10 cellular contexts compared by ENCODE assay signal in genomic region chr6:44224978-44225330, GRCh38. TPM values are rescaled to one million over a fixed set of nuclear protein-coding genes. Genes with fewer than 3 reads are reported as not detected.
A peak's percentile ranks its signal among the peaks of the same experiment; 100 is the strongest.
DNase-seq lines count a peak whose midpoint lies in the region; ATAC-seq, FAIRE-seq and TF ChIP-seq lines count a peak whose summit lies in the region.
"Had no signal": no experiment of that assay in that cellular context is flagged by ENCODE, and none has a peak within 500 bp of the region (broad histone marks: within the 10 kb centered on the region; RNA-seq: fewer than 3 reads in every experiment).

No MANE protein-coding gene starts in this region.

- H3K27ac ChIP-seq in CD4-positive, alpha-beta T cell (ENCODE audit: low read depth, low read length) = no peak overlapping the region
- H3K27ac ChIP-seq in HUES6 (ENCODE audit: low read depth, low read length) = no peak overlapping the region
- no peak overlapping the region for H3K27ac ChIP-seq in astrocyte (ENCODE audit: low read depth, low read length)
- no peak overlapping the region for H3K27ac ChIP-seq in osteoblast (ENCODE audit: low read depth, low read length)

- H3K79me2 ChIP-seq in astrocyte (ENCODE audit: insufficient read depth, low read length) = no peaks in the 10 kb centered on the region
- H3K79me2 ChIP-seq in osteoblast (ENCODE audit: insufficient read depth, low read length) = peaks cover 20% of the 10 kb centered on the region

- H3K36me3 ChIP-seq in HUES6 (ENCODE audit: control insufficient read depth, insufficient read depth, low read length) (peaks cover 22% of the 10 kb centered on the region), astrocyte (ENCODE audit: insufficient read depth, low read length) (no peaks in the 10 kb centered on the region), neuron (ENCODE audit: insufficient read depth, low read length) (peaks cover 12% of the 10 kb centered on the region), osteoblast (ENCODE audit: insufficient read depth, low read length) (no peaks in the 10 kb centered on the region)

- H3K9ac ChIP-seq in HUES6 (ENCODE audit: low read length) (peak overlapping the region; percentile 51), astrocyte (ENCODE audit: low read length) (no peak overlapping the region)

- no peaks in the 10 kb centered on the region for H3K9me3 Mint-ChIP-seq in CD4-positive, alpha-beta T cell
- H3K9me3 Mint-ChIP-seq in astrocyte (ENCODE audit: unreplicated experiment) = no peaks in the 10 kb centered on the region
- H3K9me3 Mint-ChIP-seq: T-helper 1 cell treated with Interleukin-12 subunit alpha and Interleukin-12 subunit beta and Interleukin-4 antibody, amounts not matched to agents 30 μg/mL and 1 μg/mL, for 36 hours had no signal

- no peak for DNase-seq in CD4-positive, alpha-beta T cell
- DNase-seq in astrocyte (ENCODE audit: low read depth) (no peak), osteoblast (ENCODE audit: insufficient read length, low spot score, missing footprints) (no peak), NCI-H1694 treated with DMSO at 0.1 percent for 48 hours (lab: John Stamatoyannopoulos, UW) (no peak), NCI-H526 (lab: John Stamatoyannopoulos, UW) (no peak), OCI-M1 (lab: John Stamatoyannopoulos, UW) (no peak)
- DNase-seq: NCI-H1694 had no signal

- H3K4me3 ChIP-seq in HUES6 (ENCODE audit: low read depth, low read length) (peak overlapping the region; percentile 80; the same call in 1 of the 2 replicates), astrocyte (ENCODE audit: insufficient read depth, low read depth, low read length) (no peak overlapping the region), neuron (ENCODE audit: low read length) (peak overlapping the region; percentile 45), osteoblast (ENCODE audit: insufficient read depth, low read length) (no peak overlapping the region)

- POLR2A ChIA-PET in CD4-positive, alpha-beta T cell (lab: Charles Lee) = interaction anchor here (0.9 to 5.8 kb wide), 5 partner anchors 13 to 53 kb away, joined by 3 to 62 read pairs (median 5); partner anchors contain the start of genes HSP90AB1, SLC35B2 and TMEM151B

- peak overlapping the region; percentile 84 for H3K4me3 Mint-ChIP-seq in CD4-positive, alpha-beta T cell
- H3K4me3 Mint-ChIP-seq in astrocyte (ENCODE audit: unreplicated experiment) = no peak overlapping the region

- H3K4me2 ChIP-seq in astrocyte (ENCODE audit: low read length) (peak overlapping the region; percentile 82), osteoblast (ENCODE audit: insufficient read depth, low read length) (no peak overlapping the region)

- no peak overlapping the region for H3K27ac Mint-ChIP-seq in CD4-positive, alpha-beta T cell
- no peak overlapping the region for H3K27ac Mint-ChIP-seq in astrocyte (ENCODE audit: unreplicated experiment)

- H3K27me3 ChIP-seq in CD4-positive, alpha-beta T cell (ENCODE audit: control insufficient read depth, insufficient read depth, low read length) = no peaks in the 10 kb centered on the region
- H3K27me3 ChIP-seq in HUES6 (ENCODE audit: control insufficient read depth, insufficient read depth, low read length) (no peaks in the 10 kb centered on the region), astrocyte (ENCODE audit: insufficient read depth, low read length) (no peaks in the 10 kb centered on the region), neuron (ENCODE audit: insufficient read depth, low read length) (no peaks in the 10 kb centered on the region), osteoblast (ENCODE audit: insufficient read depth, low read length) (no peaks in the 10 kb centered on the region)

- no peaks in the 10 kb centered on the region for H3K36me3 Mint-ChIP-seq in CD4-positive, alpha-beta T cell (ENCODE audit: low read depth)
- peaks cover 2% of the 10 kb centered on the region for H3K36me3 Mint-ChIP-seq in astrocyte (ENCODE audit: low read depth, unreplicated experiment)

- ATAC-seq in CD4-positive, alpha-beta T cell (ENCODE audit: poor library complexity) = no peak

- no peaks in the 10 kb centered on the region for H3K27me3 Mint-ChIP-seq in CD4-positive, alpha-beta T cell
- peaks cover 5% of the 10 kb centered on the region for H3K27me3 Mint-ChIP-seq in astrocyte (ENCODE audit: low read depth, unreplicated experiment)

- H3K4me1 ChIP-seq in HUES6 (ENCODE audit: control insufficient read depth, insufficient read depth, low read length) (peaks cover 48% of the 10 kb centered on the region), astrocyte (ENCODE audit: insufficient read depth, low read length) (peaks cover 27% of the 10 kb centered on the region), neuron (ENCODE audit: insufficient read depth, low read length) (peaks cover 46% of the 10 kb centered on the region), osteoblast (ENCODE audit: insufficient read depth, low read length) (peaks cover 37% of the 10 kb centered on the region)

- no peak for FAIRE-seq in astrocyte (lab: Jason Lieb, UNC)

- TF ChIP-seq CTCF in CD4-positive, alpha-beta T cell (IDR thresholded peaks at IDR 0.05) = no peak
- TF ChIP-seq CTCF in astrocyte (IDR thresholded peaks at IDR 0.05; ENCODE audit: insufficient read depth, low read depth, low read length) = no peak
- TF ChIP-seq CTCF in osteoblast (IDR thresholded peaks at IDR 0.05; ENCODE audit: extremely low read depth, low read depth, low read length) = no peak

- H4K20me1 ChIP-seq in astrocyte (ENCODE audit: insufficient read depth, low read length) (peaks cover 16% of the 10 kb centered on the region), osteoblast (ENCODE audit: insufficient read depth, low read length) (no peaks in the 10 kb centered on the region)

- peaks cover 28% of the 10 kb centered on the region for H3K4me1 Mint-ChIP-seq in CD4-positive, alpha-beta T cell (ENCODE audit: low read depth)
- peaks cover 13% of the 10 kb centered on the region for H3K4me1 Mint-ChIP-seq in astrocyte (ENCODE audit: low read depth, unreplicated experiment)

- CTCF ChIA-PET in CD4-positive, alpha-beta T cell (lab: Charles Lee) = interaction anchor here (1.3 kb wide), 1 partner anchor 32 kb away, joined by 5 read pairs; the partner anchor contains the start of gene SLC35B2

- intact Hi-C loops in CD4-positive, alpha-beta T cell (cut with DNase I, micrococcal nuclease) = loop anchor here (2.0 to 10.0 kb wide), 3 partner anchors 32 to 590 kb away; partner anchors contain the start of genes SLC35B2 (in 2 of the 2), MAD2L1BP (in 1 of the 2), MRPL14 (in 1 of the 2) and TMEM63B (in 1 of the 2)

- H3K9me3 ChIP-seq in CD4-positive, alpha-beta T cell (ENCODE audit: control insufficient read depth, low read length) = no peaks in the 10 kb centered on the region
- H3K9me3 ChIP-seq in HUES6 (ENCODE audit: control insufficient read depth, insufficient read depth, low read depth, low read length) = no peaks in the 10 kb centered on the region
- H3K9me3 ChIP-seq in astrocyte (ENCODE audit: insufficient read depth, low read depth, low read length) = no peaks in the 10 kb centered on the region
- H3K9me3 ChIP-seq in neuron (ENCODE audit: low read length) = no peaks in the 10 kb centered on the region
- H3K9me3 ChIP-seq in osteoblast (ENCODE audit: low read depth, low read length) = no peaks in the 10 kb centered on the region

- no peak overlapping the region for H2AFZ ChIP-seq in astrocyte (ENCODE audit: low read depth, low read length)
- H2AFZ ChIP-seq in neuron (ENCODE audit: low read depth, low read length) = no peak overlapping the region
- no peak overlapping the region for H2AFZ ChIP-seq in osteoblast (ENCODE audit: low read length)

RNA-seq across cellular contexts. Expression of gene SLC29A1, which starts 1.6 kb away (rescaled TPM):
- total RNA-seq in CD4-positive, alpha-beta T cell = 1 to 10 TPM in 1 of 2 experiments, under 1 TPM in 1; 0.67 to 1.3 TPM
- total RNA-seq in astrocyte = 14.8 and 15.3 TPM in 2 replicates
- 8.0 and 10.0 TPM in 2 replicates for total RNA-seq in osteoblast

RNA-seq across cellular contexts. Expression of gene MYMX, which starts 8.2 kb away (rescaled TPM):
- not detected for total RNA-seq in CD4-positive, alpha-beta T cell
- total RNA-seq in astrocyte (not detected in 2 replicates), osteoblast (not detected in 2 replicates)

RNA-seq across cellular contexts. Expression of gene HSP90AB1, which starts 21.9 kb away (rescaled TPM):
- total RNA-seq in CD4-positive, alpha-beta T cell = 100 to 1,000 TPM; 401 to 405 TPM
- total RNA-seq in astrocyte (859 and 914 TPM in 2 replicates), osteoblast (676 and 702 TPM in 2 replicates)

RNA-seq across cellular contexts. Expression of gene SLC35B2, which starts 32.4 kb away (rescaled TPM):
- 1 to 10 TPM; 6.4 to 7.0 TPM for total RNA-seq in CD4-positive, alpha-beta T cell
- 61.8 and 66.6 TPM in 2 replicates for total RNA-seq in astrocyte
- 86.0 and 94.1 TPM in 2 replicates for total RNA-seq in osteoblast

RNA-seq across cellular contexts. Expression of gene NFKBIE, which starts 40.4 kb away (rescaled TPM):
- total RNA-seq in CD4-positive, alpha-beta T cell = 10 to 100 TPM; 43.0 to 43.1 TPM
- total RNA-seq in astrocyte = 10.1 and 11.0 TPM in 2 replicates
- 3.2 and 4.7 TPM in 2 replicates for total RNA-seq in osteoblast

Comparison
In these comparisons a context has a peak if more than half of its experiments do, and no peak if none do; other contexts are left out.
1. H3K4me3 ChIP-seq: peak in HUES6 (single experiment) and neuron (single experiment); none in astrocyte (single experiment) and osteoblast (single experiment).